In the genomic region with DNA sequence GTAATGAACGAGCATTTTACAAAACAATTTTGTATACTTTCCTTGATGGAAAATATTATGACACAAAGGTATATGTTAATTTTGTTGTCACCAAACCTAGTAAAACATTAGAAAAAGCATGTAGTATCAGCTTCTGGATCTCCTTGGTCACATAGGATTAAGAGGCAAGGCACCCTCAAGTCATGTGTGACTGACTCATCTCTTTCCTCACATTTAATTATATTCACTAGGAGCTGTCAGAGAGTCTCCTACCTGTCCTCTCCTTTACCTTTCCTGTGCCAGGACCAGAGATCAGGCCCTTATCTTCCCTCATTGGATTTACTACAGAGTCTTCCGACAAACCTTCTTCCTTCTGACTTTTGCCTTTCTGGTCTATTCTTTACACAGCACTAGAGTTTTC, we compare ENCODE assay signal across 17 cellular contexts.
DNase-seq lines count a peak whose midpoint lies in the region; ATAC-seq, FAIRE-seq and TF ChIP-seq lines count a peak whose summit lies in the region.
"Had no signal": no experiment of that assay in that cellular context is flagged by ENCODE, and none has a peak within 500 bp of the region (broad histone marks: within the 10 kb centered on the region; RNA-seq: fewer than 3 reads in every experiment).

No MANE protein-coding gene starts in this region.

- no peak for TF ChIP-seq CTCF in bronchial epithelial cell (IDR thresholded peaks at IDR 0.05; ENCODE audit: insufficient read depth, low read length, severe bottlenecking)
- no peak for TF ChIP-seq CTCF in mucosa of descending colon (IDR thresholded peaks at IDR 0.05)

- no peak overlapping the region for H3K4me3 ChIP-seq in bronchial epithelial cell (ENCODE audit: low read depth, low read length)
- no peak overlapping the region for H3K4me3 ChIP-seq in mucosa of descending colon
- H3K4me3 ChIP-seq: MG63 had no signal

- peaks cover 11% of the 10 kb centered on the region for H3K4me1 Mint-ChIP-seq in activated T-cell treated with anti-CD3 and anti-CD28 coated beads, Interleukin-2, amount 50 U/mL, for 24 hours (ENCODE audit: low read depth)

- H3K27me3 Mint-ChIP-seq in activated T-cell treated with anti-CD3 and anti-CD28 coated beads, Interleukin-2, amount 50 U/mL, for 24 hours = no peaks in the 10 kb centered on the region
- H3K27me3 Mint-ChIP-seq: activated naive CD8-positive, alpha-beta T cell treated with anti-CD3 and anti-CD28 coated beads, Interleukin-2, amount 10 ng/mL, durations not matched to agents 7 days and 5 days had no signal

- no peak for TF ChIP-seq POLR2A in H54 (IDR thresholded peaks at IDR 0.05; ENCODE audit: low read depth, low read length)

- H3K27ac Mint-ChIP-seq in activated T-cell treated with anti-CD3 and anti-CD28 coated beads, Interleukin-2, amount 50 U/mL, for 24 hours = no peak overlapping the region
- H3K27ac Mint-ChIP-seq: activated naive CD8-positive, alpha-beta T cell treated with anti-CD3 and anti-CD28 coated beads, Interleukin-2, amount 10 ng/mL, durations not matched to agents 7 days and 5 days had no signal

- H3K36me3 Mint-ChIP-seq in activated T-cell treated with anti-CD3 and anti-CD28 coated beads, Interleukin-2, amount 50 U/mL, for 24 hours (ENCODE audit: low read depth) = peaks cover 26% of the 10 kb centered on the region

- FAIRE-seq in H54 (lab: Jason Lieb, UNC) (peak; percentile 73), bronchial epithelial cell (lab: Jason Lieb, UNC) (no peak)
- FAIRE-seq: kidney had no signal

- H3K9me3 Mint-ChIP-seq in activated T-cell treated with anti-CD3 and anti-CD28 coated beads, Interleukin-2, amount 50 U/mL, for 24 hours = peaks cover 5% of the 10 kb centered on the region

- no peaks in the 10 kb centered on the region for H3K27me3 ChIP-seq in bronchial epithelial cell (ENCODE audit: control insufficient read depth, insufficient read depth, low read length)
- H3K27me3 ChIP-seq: MG63 had no signal

- peak; percentile 60 for ATAC-seq in mucosa of descending colon

- H3K4me3 Mint-ChIP-seq in activated T-cell treated with anti-CD3 and anti-CD28 coated beads, Interleukin-2, amount 50 U/mL, for 24 hours = no peak overlapping the region
- H3K4me3 Mint-ChIP-seq: activated naive CD8-positive, alpha-beta T cell treated with anti-CD3 and anti-CD28 coated beads, Interleukin-2, amount 10 ng/mL, durations not matched to agents 7 days and 5 days; mesothelial cell of epicardium had no signal

- no peaks in the 10 kb centered on the region for H3K36me3 ChIP-seq in bronchial epithelial cell (ENCODE audit: control insufficient read depth, insufficient read depth, low read length)
- no peaks in the 10 kb centered on the region for H3K36me3 ChIP-seq in mucosa of descending colon (ENCODE audit: low read depth)
- H3K36me3 ChIP-seq: MG63 had no signal

- no peaks in the 10 kb centered on the region for H3K4me1 ChIP-seq in mucosa of descending colon (ENCODE audit: low read depth)

- no peaks in the 10 kb centered on the region for H3K9me3 ChIP-seq in mucosa of descending colon
- H3K9me3 ChIP-seq: MG63 had no signal

- intact Hi-C loops in mucosa of descending colon (cut with DNase I, micrococcal nuclease) = no loop called here

- DNase-seq in A172 (ENCODE audit: low spot score) = peak; percentile 27
- DNase-seq in H54 (ENCODE audit: insufficient read length, low spot score) = no peak
- DNase-seq in bronchial epithelial cell (ENCODE audit: low read depth) = peak; percentile 68
- DNase-seq in mucosa of descending colon = no peak
- no peak for DNase-seq in HK-2 (ENCODE audit: unreplicated experiment)
- DNase-seq in Ammon's horn (ENCODE audit: low spot score) = no peak
- DNase-seq in activated T-cell treated with anti-CD3 and anti-CD28 coated beads, Interleukin-2, amount 50 U/mL, for 24 hours = no peak
- no peak for DNase-seq in NCI-H1436 (lab: John Stamatoyannopoulos, UW)
- DNase-seq: activated CD4-positive, alpha-beta T cell treated with anti-CD3 and anti-CD28 coated beads, Interleukin-2, amount 50 U/mL, for 1 hour; activated naive CD8-positive, alpha-beta T cell treated with anti-CD3 and anti-CD28 coated beads, Interleukin-2, amount 10 ng/mL, durations not matched to agents 7 days and 5 days; activated T-cell treated with anti-CD3 and anti-CD28 coated beads for 4 hours; kidney; MG63; NCI-H82; stimulated activated CD4-positive, alpha-beta T cell treated with anti-CD3 and anti-CD28 coated beads, Interleukin-4, amount 100 ng/mL, for 1 hour; SW 1271 had no signal

Comparison
In these comparisons a context has a peak if more than half of its experiments do, and no peak if none do; other contexts are left out.
1. DNase-seq: peak in A172 (single experiment) and bronchial epithelial cell (single experiment); none in H54 (single experiment), mucosa of descending colon (0 of 3), HK-2 (single experiment), Ammon's horn (single experiment), activated T-cell treated with anti-CD3 and anti-CD28 coated beads, Interleukin-2, amount 50 U/mL, for 24 hours (single experiment) and NCI-H1436 (single experiment).